1 cellular context compared by ENCODE assay signal in the genomic region with DNA sequence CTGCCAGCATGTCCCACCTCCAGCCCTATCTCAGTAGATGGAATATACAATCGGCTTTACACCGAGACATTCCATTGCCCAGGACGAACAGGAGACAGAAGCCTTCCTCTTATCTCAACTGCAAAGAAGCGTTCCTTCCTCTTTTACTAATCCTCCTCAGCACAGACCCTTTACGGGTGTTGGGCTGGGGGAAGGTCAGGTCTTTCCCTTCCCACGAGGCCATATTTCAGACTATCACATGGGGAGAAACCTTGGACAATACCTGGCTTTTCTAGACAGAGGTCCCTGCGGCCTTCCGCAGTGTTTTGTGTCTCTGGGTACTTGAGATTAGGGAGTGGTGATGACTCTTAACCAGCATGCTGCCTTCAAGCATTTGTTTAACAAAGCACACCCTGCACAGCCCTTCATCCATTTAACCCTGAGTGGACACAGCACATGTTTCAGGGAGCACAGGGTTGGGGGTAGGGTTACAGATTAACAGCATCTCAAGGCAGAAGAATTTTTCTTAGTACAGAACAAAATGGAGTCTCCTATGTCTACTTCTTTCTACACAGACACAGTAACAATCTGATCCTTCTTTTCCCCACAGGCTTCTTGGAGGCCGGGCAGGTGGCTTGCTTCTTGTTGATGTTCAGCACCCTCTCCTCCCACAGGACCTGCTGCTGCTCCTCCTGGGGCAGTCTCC.
TF ChIP-seq lines count a peak whose summit lies in the region.
"Not testable (repeated sequence)": the region's sequence is repeated elsewhere in the genome, so short reads cannot be mapped to it uniquely, and the experiment has no call there.

No MANE protein-coding gene starts in this region.

TF ChIP-seq in K562, 482 proteins besides CTCF, POLR2A, EP300 and RAD21 (continued from another document and continues in another):
- TF ChIP-seq, protein P1, sequence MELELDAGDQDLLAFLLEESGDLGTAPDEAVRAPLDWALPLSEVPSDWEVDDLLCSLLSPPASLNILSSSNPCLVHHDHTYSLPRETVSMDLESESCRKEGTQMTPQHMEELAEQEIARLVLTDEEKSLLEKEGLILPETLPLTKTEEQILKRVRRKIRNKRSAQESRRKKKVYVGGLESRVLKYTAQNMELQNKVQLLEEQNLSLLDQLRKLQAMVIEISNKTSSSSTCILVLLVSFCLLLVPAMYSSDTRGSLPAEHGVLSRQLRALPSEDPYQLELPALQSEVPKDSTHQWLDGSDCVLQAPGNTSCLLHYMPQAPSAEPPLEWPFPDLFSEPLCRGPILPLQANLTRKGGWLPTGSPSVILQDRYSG (tag; conservative IDR thresholded peaks at IDR 0.05; ENCODE audit: low read depth) = peak; percentile 97
- peak in 1 of 2 experiments; percentile 40 for TF ChIP-seq AFF1 (IDR thresholded peaks at IDR 0.05; ENCODE audit: low read depth in 1 of 2, partially characterized antibody in 2 of 2)
- TF ChIP-seq BACH1 (tag; IDR thresholded peaks at IDR 0.05) = peak; percentile 80
- TF ChIP-seq NR4A1 (CRISPR knock-in tag; IDR thresholded peaks at IDR 0.05) = not testable (repeated sequence)
- TF ChIP-seq NR4A1 (tag; IDR thresholded peaks at IDR 0.05) = peak; percentile 98
- TF ChIP-seq FOXJ2 (tag; IDR thresholded peaks at IDR 0.05) = 0 out of 2 replicates have a peak, but pooled peaks have one; percentile 24
- peak; percentile 95 for TF ChIP-seq ZNF311 (CRISPR knock-in tag; IDR thresholded peaks at IDR 0.05)
- peak in 1 of 2 experiments; percentile 61; a peak in 1 of 4 replicates for TF ChIP-seq HDAC1 (IDR thresholded peaks at IDR 0.05)
- TF ChIP-seq PTTG1 (tag; IDR thresholded peaks at IDR 0.05; ENCODE audit: low read depth) = peak; percentile 90
- TF ChIP-seq ZBTB11 (CRISPR knock-in tag; IDR thresholded peaks at IDR 0.05) = peak in 1 of 3 experiments; percentile 79; a peak in 2 of 6 replicates
- TF ChIP-seq KLF13 (tag; IDR thresholded peaks at IDR 0.05; ENCODE audit: borderline replicate concordance, low read depth) = 0 out of 2 replicates have a peak, but pooled peaks have one; percentile 17
- TF ChIP-seq CUX1 (CRISPR knock-in tag; IDR thresholded peaks at IDR 0.05) = peak; percentile 84
- TF ChIP-seq NFATC3 (IDR thresholded peaks at IDR 0.05) = 0 out of 2 replicates have a peak, but pooled peaks have one; percentile 39
- 0 out of 2 replicates have a peak, but pooled peaks have one; percentile 17 for TF ChIP-seq DIDO1 (tag; IDR thresholded peaks at IDR 0.05; ENCODE audit: low read depth)
- TF ChIP-seq POLR2AphosphoS5 (IDR thresholded peaks at IDR 0.05; ENCODE audit: control insufficient read depth, insufficient read depth, low read depth, low read length) = peak; percentile 50; the same call in 1 of the 2 replicates
- peak; percentile 34; the same call in 1 of the 2 replicates for TF ChIP-seq GATAD2B (IDR thresholded peaks at IDR 0.05; ENCODE audit: borderline replicate concordance)
- TF ChIP-seq, protein P2, sequence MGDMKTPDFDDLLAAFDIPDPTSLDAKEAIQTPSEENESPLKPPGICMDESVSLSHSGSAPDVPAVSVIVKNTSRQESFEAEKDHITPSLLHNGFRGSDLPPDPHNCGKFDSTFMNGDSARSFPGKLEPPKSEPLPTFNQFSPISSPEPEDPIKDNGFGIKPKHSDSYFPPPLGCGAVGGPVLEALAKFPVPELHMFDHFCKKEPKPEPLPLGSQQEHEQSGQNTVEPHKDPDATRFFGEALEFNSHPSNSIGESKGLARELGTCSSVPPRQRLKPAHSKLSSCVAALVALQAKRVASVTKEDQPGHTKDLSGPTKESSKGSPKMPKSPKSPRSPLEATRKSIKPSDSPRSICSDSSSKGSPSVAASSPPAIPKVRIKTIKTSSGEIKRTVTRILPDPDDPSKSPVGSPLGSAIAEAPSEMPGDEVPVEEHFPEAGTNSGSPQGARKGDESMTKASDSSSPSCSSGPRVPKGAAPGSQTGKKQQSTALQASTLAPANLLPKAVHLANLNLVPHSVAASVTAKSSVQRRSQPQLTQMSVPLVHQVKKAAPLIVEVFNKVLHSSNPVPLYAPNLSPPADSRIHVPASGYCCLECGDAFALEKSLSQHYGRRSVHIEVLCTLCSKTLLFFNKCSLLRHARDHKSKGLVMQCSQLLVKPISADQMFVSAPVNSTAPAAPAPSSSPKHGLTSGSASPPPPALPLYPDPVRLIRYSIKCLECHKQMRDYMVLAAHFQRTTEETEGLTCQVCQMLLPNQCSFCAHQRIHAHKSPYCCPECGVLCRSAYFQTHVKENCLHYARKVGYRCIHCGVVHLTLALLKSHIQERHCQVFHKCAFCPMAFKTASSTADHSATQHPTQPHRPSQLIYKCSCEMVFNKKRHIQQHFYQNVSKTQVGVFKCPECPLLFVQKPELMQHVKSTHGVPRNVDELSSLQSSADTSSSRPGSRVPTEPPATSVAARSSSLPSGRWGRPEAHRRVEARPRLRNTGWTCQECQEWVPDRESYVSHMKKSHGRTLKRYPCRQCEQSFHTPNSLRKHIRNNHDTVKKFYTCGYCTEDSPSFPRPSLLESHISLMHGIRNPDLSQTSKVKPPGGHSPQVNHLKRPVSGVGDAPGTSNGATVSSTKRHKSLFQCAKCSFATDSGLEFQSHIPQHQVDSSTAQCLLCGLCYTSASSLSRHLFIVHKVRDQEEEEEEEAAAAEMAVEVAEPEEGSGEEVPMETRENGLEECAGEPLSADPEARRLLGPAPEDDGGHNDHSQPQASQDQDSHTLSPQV (IDR thresholded peaks at IDR 0.05) = peak; percentile 99
- peak; percentile 88 for TF ChIP-seq MECOM (CRISPR knock-in tag; IDR thresholded peaks at IDR 0.05)
- TF ChIP-seq ZNF75A (CRISPR knock-in tag; IDR thresholded peaks at IDR 0.05) = 0 out of 2 replicates have a peak, but pooled peaks have one; percentile 37
- 0 out of 2 replicates have a peak, but pooled peaks have one; percentile 28 for TF ChIP-seq HLTF (IDR thresholded peaks at IDR 0.05)
- peak; percentile 80 for TF ChIP-seq RNF2 (IDR thresholded peaks at IDR 0.05)
- TF ChIP-seq CC2D1A (IDR thresholded peaks at IDR 0.05) = 0 out of 2 replicates have a peak, but pooled peaks have one; percentile 31
- peak; percentile 56; the same call in 1 of the 2 replicates for TF ChIP-seq ZNF830 (CRISPR knock-in tag; IDR thresholded peaks at IDR 0.05)
- peak; percentile 59; the same call in 1 of the 2 replicates for TF ChIP-seq ZNF79 (CRISPR knock-in tag; IDR thresholded peaks at IDR 0.05; ENCODE audit: low read depth)
- TF ChIP-seq DMBX1 (CRISPR knock-in tag; IDR thresholded peaks at IDR 0.05; ENCODE audit: borderline replicate concordance) = peak; percentile 93
- TF ChIP-seq ARID4B (CRISPR knock-in tag; IDR thresholded peaks at IDR 0.05) = peak; percentile 37; the same call in 1 of the 2 replicates
- TF ChIP-seq TRIM24 (IDR thresholded peaks at IDR 0.05) = peak; percentile 69 to 87
- peak; percentile 75; the same call in 1 of the 2 replicates for TF ChIP-seq TAF7 (tag; IDR thresholded peaks at IDR 0.05)
- 0 out of 2 replicates have a peak, but pooled peaks have one; percentile 13 for TF ChIP-seq GABPA (tag; conservative IDR thresholded peaks at IDR 0.05; ENCODE audit: low read depth)
